10 cellular contexts compared by ENCODE assay signal in the genomic region with DNA sequence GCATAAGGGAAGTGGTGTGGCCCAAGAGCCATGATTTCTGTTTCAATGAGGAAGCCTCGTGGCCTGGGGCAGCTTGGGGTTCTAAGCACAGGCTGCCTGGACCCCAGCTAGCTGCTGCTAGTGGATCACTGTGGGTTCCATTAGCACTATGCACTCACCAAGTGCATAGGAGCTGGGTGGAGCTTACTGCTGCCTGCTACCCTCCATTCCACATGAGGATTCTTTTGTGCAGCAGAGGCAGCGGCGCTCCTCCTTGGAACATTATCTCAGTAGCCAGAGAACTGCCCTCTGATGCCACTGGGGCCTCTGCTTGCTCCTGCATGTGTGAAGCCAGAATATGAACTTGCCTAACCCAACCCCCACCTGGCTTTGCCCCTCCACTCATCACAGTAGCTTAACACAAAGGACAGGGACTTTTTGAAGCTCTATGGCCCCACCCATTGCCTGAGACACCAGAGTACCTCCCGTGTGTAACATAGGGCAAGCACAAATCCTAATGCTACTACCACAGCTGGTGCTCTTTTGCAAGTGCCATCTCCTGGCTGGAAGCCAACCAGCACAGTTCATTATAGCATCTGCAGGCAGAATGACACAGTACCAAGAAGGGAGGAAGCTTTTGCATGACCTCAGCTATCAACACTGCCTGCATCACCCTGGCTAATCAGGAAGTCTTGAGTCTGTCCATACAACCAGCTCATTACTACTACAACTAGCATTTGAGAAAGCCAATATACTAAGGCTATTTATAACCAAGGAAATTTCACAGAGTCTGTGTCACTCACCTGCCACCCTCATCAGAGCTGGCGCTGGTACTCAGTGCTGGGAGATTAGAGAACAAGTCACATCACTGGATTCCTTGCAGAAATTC.
DNase-seq lines count a peak whose midpoint lies in the region; ATAC-seq and TF ChIP-seq lines count a peak whose summit lies in the region.
"Had no signal": no experiment of that assay in that cellular context is flagged by ENCODE, and none has a peak within 500 bp of the region (broad histone marks: within the 10 kb centered on the region; RNA-seq: fewer than 3 reads in every experiment).

No MANE protein-coding gene starts in this region.

- H3K4me3 ChIP-seq in HFF-Myc (replicated peaks; ENCODE audit: low read depth, low read length) (no peak overlapping the region), coronary artery (no peak overlapping the region)
- H3K4me3 ChIP-seq: heart right ventricle had no signal

- H3K9me3 Mint-ChIP-seq in glutamatergic neuron (ENCODE audit: unreplicated experiment) = no peaks in the 10 kb centered on the region
- H3K9me3 Mint-ChIP-seq: CD8-positive, alpha-beta T cell had no signal

- TF ChIP-seq CTCF in HFF-Myc (IDR thresholded peaks at IDR 0.05; ENCODE audit: low read depth, low read length, missing control alignments) (no peak), glutamatergic neuron (IDR thresholded peaks at IDR 0.05; ENCODE audit: partially characterized antibody, unreplicated experiment) (no peak), coronary artery (IDR thresholded peaks at IDR 0.05) (no peak)

- H3K27ac ChIP-seq in coronary artery = no peak overlapping the region
- H3K27ac ChIP-seq: heart right ventricle had no signal

- H3K27ac Mint-ChIP-seq in glutamatergic neuron (ENCODE audit: unreplicated experiment) = peak overlapping the region; percentile 29
- H3K27ac Mint-ChIP-seq: CD8-positive, alpha-beta T cell had no signal

- ATAC-seq in GM19351 (IDR thresholded peaks at IDR 0.05; ENCODE audit: unreplicated experiment) (no peak), HG03342 (IDR thresholded peaks at IDR 0.05; ENCODE audit: unreplicated experiment) (no peak)
- ATAC-seq: CD8-positive, alpha-beta T cell had no signal

- no peaks in the 10 kb centered on the region for H3K36me3 Mint-ChIP-seq in glutamatergic neuron (ENCODE audit: unreplicated experiment)
- H3K36me3 Mint-ChIP-seq: CD8-positive, alpha-beta T cell had no signal

- H3K27me3 Mint-ChIP-seq in glutamatergic neuron (ENCODE audit: unreplicated experiment) = no peaks in the 10 kb centered on the region

- peaks cover 20% of the 10 kb centered on the region for H3K4me1 Mint-ChIP-seq in glutamatergic neuron (ENCODE audit: low read depth, unreplicated experiment)

- H3K4me3 Mint-ChIP-seq in glutamatergic neuron (ENCODE audit: unreplicated experiment) = no peak overlapping the region
- H3K4me3 Mint-ChIP-seq: CD8-positive, alpha-beta T cell had no signal

- DNase-seq in AML-193 (lab: John Stamatoyannopoulos, UW) = peak; percentile 29 to 33
- DNase-seq in HFF-Myc (ENCODE audit: extremely low read depth, low read depth) = peak; percentile 10
- peak; percentile 90 for DNase-seq in NCI-H69 (lab: John Stamatoyannopoulos, UW)
- DNase-seq in glutamatergic neuron = no peak
- DNase-seq in coronary artery (ENCODE audit: low spot score) = no peak
- no peak for DNase-seq in activated gamma-delta T cell (lab: John Stamatoyannopoulos, UW)
- DNase-seq: heart right ventricle had no signal

Comparison
In these comparisons a context has a peak if more than half of its experiments do, and no peak if none do; other contexts are left out.
1. DNase-seq: peak in AML-193 (2 of 2), HFF-Myc (single experiment) and NCI-H69 (single experiment); none in glutamatergic neuron (single experiment), coronary artery (single experiment) and activated gamma-delta T cell (single experiment).